Comparison of ENCODE assay signal across 8 cellular contexts in genomic region chr9:115013998-115014397, GRCh38.
A peak's percentile ranks its signal among the peaks of the same experiment; 100 is the strongest.
DNase-seq lines count a peak whose midpoint lies in the region; ATAC-seq and TF ChIP-seq lines count a peak whose summit lies in the region.

No MANE protein-coding gene starts in this region.

- intact Hi-C loops in ascending aorta (cut with DNase I): loop anchor here (1.0 to 5.0 kb wide), 5 partner anchors 107 to 609 kb away; partner anchors contain the start of gene TEX48
- intact Hi-C loops in gastrocnemius medialis (cut with DNase I; ENCODE audit: low total_unique reads): loop anchor here (2.0 to 10.0 kb wide), 3 partner anchors 275 to 511 kb away; no protein-coding TSS in a partner anchor

- no peak for TF ChIP-seq POLR2A in gastrocnemius medialis (IDR thresholded peaks at IDR 0.05)

- H3K36me3 ChIP-seq in ascending aorta (no peaks in the 10 kb centered on the region), gastrocnemius medialis (no peaks in the 10 kb centered on the region)

- no peak overlapping the region for H3K27ac ChIP-seq in ascending aorta
- no peak overlapping the region for H3K27ac ChIP-seq in gastrocnemius medialis

- TF ChIP-seq CTCF in ascending aorta (IDR thresholded peaks at IDR 0.05) (peak; percentile 76 to 80 (median 77)), gastrocnemius medialis (IDR thresholded peaks at IDR 0.05 in 4 of 5, conservative IDR thresholded peaks at IDR 0.05 in 1 of 5) (peak; percentile 49 to 74 (median 67))

- H3K4me3 ChIP-seq in ascending aorta (no peak overlapping the region), gastrocnemius medialis (no peak overlapping the region)

- H3K27me3 ChIP-seq in ascending aorta (no peaks in the 10 kb centered on the region), gastrocnemius medialis (no peaks in the 10 kb centered on the region)

- H3K4me1 ChIP-seq in ascending aorta (no peaks in the 10 kb centered on the region), gastrocnemius medialis (no peaks in the 10 kb centered on the region)

- in situ Hi-C loops in gastrocnemius medialis (cut with MboI; ENCODE audit: low sequenced_read_pairs in 4 of 4): loop anchor here (5.0 to 10.0 kb wide), 7 partner anchors 109 to 609 kb away; partner anchors contain the start of gene TEX48 (in 1 of the 4)

- ATAC-seq in gastrocnemius medialis (peak in 1 of 2 donors; percentile 54), HG03469 (IDR thresholded peaks at IDR 0.05; ENCODE audit: unreplicated experiment) (no peak)

- DNase-seq in DMS 273 (lab: John Stamatoyannopoulos, UW; ENCODE audit: unreplicated experiment) (peak; percentile 79), HCEC 1CT (peak; percentile 69), NCI-H187 treated with DMSO at 0.1 percent for 48 hours (lab: John Stamatoyannopoulos, UW) (peak; percentile 24), T-helper 9 cell (peak; percentile 75), ascending aorta (ENCODE audit: low spot score in 2 of 2) (no peak), hepatic stellate cell (ENCODE audit: low spot score) (peak; percentile 68), gastrocnemius medialis (peak; percentile 34 to 44)

- no peaks in the 10 kb centered on the region for H3K9me3 ChIP-seq in ascending aorta
- H3K9me3 ChIP-seq in gastrocnemius medialis: no peaks in the 10 kb centered on the region

Comparison
In these comparisons a context has a peak if more than half of its experiments do, and no peak if none do; other contexts are left out.
1. DNase-seq: peak in DMS 273 (single experiment), HCEC 1CT (single experiment), NCI-H187 treated with DMSO at 0.1 percent for 48 hours (single experiment), T-helper 9 cell (single experiment), hepatic stellate cell (single experiment) and gastrocnemius medialis (2 of 2); none in ascending aorta (0 of 2).